In the genomic region with DNA sequence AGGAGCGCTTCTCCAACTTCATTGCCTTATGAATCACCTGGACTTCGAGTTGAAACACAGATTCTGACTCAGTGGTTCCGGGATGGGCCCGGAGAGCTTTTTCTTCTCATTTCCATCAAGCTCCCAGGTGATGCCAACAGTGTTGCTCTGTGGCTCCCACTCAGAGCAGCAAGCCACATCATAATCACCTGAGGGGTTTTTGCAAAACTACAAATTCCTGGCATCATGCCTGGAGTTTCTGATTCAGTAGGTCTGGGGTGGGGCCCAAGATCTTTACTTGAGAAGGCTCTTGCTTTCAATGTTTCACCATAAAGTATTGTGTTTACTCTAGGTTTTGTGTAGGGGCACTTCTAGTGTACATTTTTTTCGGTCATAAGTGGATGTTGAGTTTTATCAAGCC, we compare ENCODE assay signal across 8 cellular contexts. TPM values are rescaled to one million over a fixed set of nuclear protein-coding genes. Genes with fewer than 3 reads are reported as not detected.
DNase-seq lines count a peak whose midpoint lies in the region; ATAC-seq and TF ChIP-seq lines count a peak whose summit lies in the region.

No MANE protein-coding gene starts in this region.

- TF ChIP-seq CTCF in PC-9 (conservative IDR thresholded peaks at IDR 0.05), result no peak
- no peak for TF ChIP-seq CTCF in retinal pigment epithelial cell (conservative IDR thresholded peaks at IDR 0.05; ENCODE audit: low read depth, low read length)

- H3K4me3 ChIP-seq in PC-9 (peak overlapping the region; percentile 29; the same call in 1 of the 2 replicates), retinal pigment epithelial cell (ENCODE audit: low read length) (no peak overlapping the region)

- ATAC-seq in GM21528 (IDR thresholded peaks at IDR 0.05; ENCODE audit: low FRiP score, unreplicated experiment) (no peak), GM19328 (IDR thresholded peaks at IDR 0.05; ENCODE audit: unreplicated experiment) (no peak), GM21786 (IDR thresholded peaks at IDR 0.05; ENCODE audit: unreplicated experiment) (no peak), GM18873 (IDR thresholded peaks at IDR 0.05; ENCODE audit: low FRiP score, unreplicated experiment) (no peak)

- H3K9me3 ChIP-seq in PC-9 (ENCODE audit: insufficient read depth, low read depth), result no peaks in the 10 kb centered on the region

- intact Hi-C loops in PC-9 (cut with micrococcal nuclease; ENCODE audit: unreplicated experiment), result loop anchor here (2.0 kb wide), 1 partner anchor 119 kb away; no protein-coding TSS in a partner anchor

- peak overlapping the region; percentile 70 for H3K4me2 ChIP-seq in PC-9

- H2AFZ ChIP-seq in PC-9, result 0 out of 2 replicates have a peak overlapping the region, but pooled peaks have one; percentile 1

- no peaks in the 10 kb centered on the region for H3K27me3 Mint-ChIP-seq in activated naive CD8-positive, alpha-beta T cell treated with anti-CD3 and anti-CD28 coated beads for 36 hours

- peak overlapping the region; percentile 67 for H3K4me3 Mint-ChIP-seq in activated naive CD8-positive, alpha-beta T cell treated with anti-CD3 and anti-CD28 coated beads for 36 hours

- H3F3A ChIP-seq in PC-9 (ENCODE audit: insufficient read depth, low read depth), result peaks cover 31% of the 10 kb centered on the region

- H3K9me2 ChIP-seq in PC-9 (ENCODE audit: insufficient read depth), result no peaks in the 10 kb centered on the region

- peak overlapping the region; percentile 74 for H3K27ac ChIP-seq in PC-9

- H4K20me1 ChIP-seq in PC-9 (ENCODE audit: insufficient read depth), result no peaks in the 10 kb centered on the region

- peaks cover 85% of the 10 kb centered on the region for H3K79me2 ChIP-seq in PC-9 (ENCODE audit: low read depth)

- peaks cover 61% of the 10 kb centered on the region for H3K4me1 ChIP-seq in PC-9 (replicated peaks; ENCODE audit: insufficient read depth)

- DNase-seq in Daoy (ENCODE audit: low read depth) (peak; percentile 18), PC-9 (peak; percentile 82 to 99), retinal pigment epithelial cell (ENCODE audit: low read depth) (peak; percentile 50)
- peak; percentile 63 for DNase-seq in activated naive CD8-positive, alpha-beta T cell treated with anti-CD3 and anti-CD28 coated beads for 36 hours

- peaks cover 18% of the 10 kb centered on the region for H3K36me3 Mint-ChIP-seq in activated naive CD8-positive, alpha-beta T cell treated with anti-CD3 and anti-CD28 coated beads for 36 hours

- peaks cover 1% of the 10 kb centered on the region for H3K9me3 Mint-ChIP-seq in activated naive CD8-positive, alpha-beta T cell treated with anti-CD3 and anti-CD28 coated beads for 36 hours

- H3K4me1 Mint-ChIP-seq in activated naive CD8-positive, alpha-beta T cell treated with anti-CD3 and anti-CD28 coated beads for 36 hours, result peaks cover 72% of the 10 kb centered on the region

- POLR2A ChIA-PET in PC-9 (lab: Charles Lee; ENCODE audit: unreplicated experiment), result interaction anchor here (0.6 to 0.7 kb wide), 2 partner anchors 31 to 124 kb away, joined by 6 to 8 read pairs; no protein-coding TSS in a partner anchor

- CTCF ChIA-PET in PC-9 (lab: Charles Lee), result no interaction called here

- peak overlapping the region; percentile 95 for H3K27ac Mint-ChIP-seq in activated naive CD8-positive, alpha-beta T cell treated with anti-CD3 and anti-CD28 coated beads for 36 hours

- H3K27me3 ChIP-seq in PC-9 (ENCODE audit: insufficient read depth, low read depth), result no peaks in the 10 kb centered on the region

- no TSS peak for BruUV-seq in PC-9 (replicated peaks; lab: Mats Ljungman, UMichigan)

- H3K36me3 ChIP-seq in PC-9 (ENCODE audit: low read depth), result no peaks in the 10 kb centered on the region

RNA-seq across cellular contexts. Expression of a gene that starts 7.0 kb away (rescaled TPM):
- total RNA-seq in Daoy (2014; rRNA removed; shearing (Covaris generic)), result 4.3 and 10.1 TPM in 2 replicates
- total RNA-seq in PC-9 (2021), result 17.4 and 22.9 TPM in 2 replicates
- 10 to 100 TPM; 11.6 to 12.8 TPM for total RNA-seq in activated naive CD8-positive, alpha-beta T cell treated with anti-CD3 and anti-CD28 coated beads for 36 hours

Comparison
In these comparisons a context has a peak if more than half of its experiments do, and no peak if none do; other contexts are left out.
1. DNase-seq: peak in every context shown above with its lines; median percentile 90 in PC-9; 63 in activated naive CD8-positive, alpha-beta T cell treated with anti-CD3 and anti-CD28 coated beads for 36 hours; 50 in retinal pigment epithelial cell; 18 in Daoy.